Comparison of ENCODE assay signal across 8 cellular contexts in the genomic region with DNA sequence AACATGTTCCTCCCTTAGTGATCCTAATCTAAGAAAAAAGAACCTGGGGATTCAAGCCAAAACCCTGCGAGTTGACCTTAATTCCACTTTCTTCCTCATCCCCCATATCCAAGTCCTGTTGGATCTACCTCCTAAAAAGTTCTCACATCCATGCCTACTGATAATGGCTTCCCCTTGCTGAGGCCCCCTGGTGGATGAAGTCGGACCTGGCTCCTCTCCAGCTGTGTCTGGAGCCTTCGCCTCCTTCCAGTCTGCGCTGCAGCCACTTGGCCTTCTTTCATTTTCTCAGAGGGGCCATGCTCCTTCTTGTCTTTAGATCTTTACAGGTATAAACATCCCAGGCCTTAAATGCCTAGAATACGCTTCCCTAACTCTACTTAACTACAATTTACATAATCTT. TPM values are rescaled to one million over a fixed set of nuclear protein-coding genes. Genes with fewer than 3 reads are reported as not detected.
DNase-seq lines count a peak whose midpoint lies in the region; ATAC-seq lines count a peak whose summit lies in the region.

No MANE protein-coding gene starts in this region.

- DNase-seq in NCI-H2171 treated with DMSO at 0.1 percent for 48 hours (lab: John Stamatoyannopoulos, UW) (peak; percentile 12), NCI-H2171 (lab: John Stamatoyannopoulos, UW) (no peak), SK-N-DZ (ENCODE audit: low spot score) (peak; percentile 3), head of caudate nucleus (peak in 36 of 42 donors; percentile 38 to 92 (median 72)), superior temporal gyrus (ENCODE audit: extremely low spot score) (peak; percentile 75), mesenteric fat pad (ENCODE audit: low spot score) (no peak)

- intact Hi-C loops in head of caudate nucleus (cut with DNase I), result loop anchor here (10.0 kb wide), 2 partner anchors 143 to 277 kb away; no protein-coding TSS in a partner anchor

- ATAC-seq in HG02759 (IDR thresholded peaks at IDR 0.05; ENCODE audit: unreplicated experiment) (peak; percentile 69), GM19397 (IDR thresholded peaks at IDR 0.05; ENCODE audit: unreplicated experiment) (no peak)

RNA-seq across cellular contexts. Expression of gene PDE1C, which starts 8.1 kb away (rescaled TPM):
- not detected in 2 replicates for polyA plus RNA-seq in SK-N-DZ (2014; cell fraction: cytosol; rRNA removed)
- polyA plus RNA-seq in SK-N-DZ (2014; cell fraction: nucleus; rRNA removed), result 0.09 TPM in 1 of 2 replicates, not detected in the other
- total RNA-seq in mesenteric fat pad, result 2.2 TPM

Comparison
In these comparisons a context has a peak if more than half of its experiments do, and no peak if none do; other contexts are left out.
1. DNase-seq: peak in NCI-H2171 treated with DMSO at 0.1 percent for 48 hours (single experiment), SK-N-DZ (single experiment), head of caudate nucleus (36 of 42) and superior temporal gyrus (single experiment); none in NCI-H2171 (single experiment) and mesenteric fat pad (single experiment).